ENCODE assay signal across 8 cellular contexts in the genomic region with DNA sequence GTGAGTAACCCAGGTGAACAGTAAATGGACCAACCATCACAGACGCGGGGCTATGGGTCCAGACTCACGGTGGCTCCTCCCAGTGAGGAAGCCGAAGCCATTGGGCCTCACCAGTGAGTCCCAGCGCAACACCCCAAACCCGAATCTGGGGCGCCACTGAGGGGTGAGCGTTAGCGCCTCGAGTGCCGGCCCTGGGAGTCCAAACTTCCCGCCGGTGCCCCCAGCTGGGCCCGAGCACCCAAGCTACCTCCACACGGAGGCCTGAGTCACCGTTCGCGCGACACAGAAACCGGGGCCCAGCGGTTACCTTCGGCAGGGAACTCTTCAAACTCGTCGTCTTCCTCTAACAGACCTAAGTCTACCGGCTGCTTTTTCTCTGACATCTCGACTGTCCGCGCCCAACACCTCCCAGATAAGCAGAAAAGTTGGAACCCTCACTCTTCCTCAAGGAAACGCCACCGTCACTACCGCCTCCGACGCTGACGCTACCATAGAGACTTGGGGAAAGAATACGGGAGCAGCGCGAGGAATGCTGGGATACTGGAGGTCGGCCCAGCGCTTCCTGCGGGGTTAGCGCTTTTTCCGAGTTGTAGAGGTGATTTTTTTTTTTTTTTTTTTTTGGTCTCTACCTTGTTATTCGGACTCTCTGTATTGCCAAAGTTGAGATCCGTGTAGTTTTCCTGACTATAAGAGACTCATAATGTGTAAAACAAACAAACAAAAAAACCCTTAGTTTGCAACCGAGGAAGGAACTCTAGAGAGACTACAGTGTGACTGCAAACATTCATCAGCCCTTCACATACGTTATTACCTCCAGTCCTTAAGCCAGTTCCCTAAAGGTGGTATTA. TPM values are rescaled to one million over a fixed set of nuclear protein-coding genes. Genes with fewer than 3 reads are reported as not detected.
DNase-seq lines count a peak whose midpoint lies in the region; ATAC-seq and TF ChIP-seq lines count a peak whose summit lies in the region.

A gene (minus strand): TSS at position 466 of the 848 bp plus-strand sequence. CDS start 83 bp downstream, at position 383.

- peaks cover 8% of the 10 kb centered on the region for H3K27me3 Mint-ChIP-seq in progenitor cell of endocrine pancreas

- peaks cover 14% of the 10 kb centered on the region for H3K4me1 Mint-ChIP-seq in progenitor cell of endocrine pancreas (ENCODE audit: low read depth)

- H3K27ac ChIP-seq in left ventricle myocardium inferior (replicated peaks) = peak within 1 kb of the TSS; percentile 91

- peak within 1 kb of the TSS; percentile 86 for H3K4me3 ChIP-seq in left ventricle myocardium inferior

- no peaks in the 10 kb centered on the region for H3K36me3 ChIP-seq in left ventricle myocardium inferior

- peak within 1 kb of the TSS; percentile 100 for H3K27ac Mint-ChIP-seq in progenitor cell of endocrine pancreas

- TF ChIP-seq CTCF in GM12872 (IDR thresholded peaks at IDR 0.05; ENCODE audit: insufficient read depth, low read depth, low read length) = 0 out of 3 replicates have a peak, but pooled peaks have one; percentile 1
- TF ChIP-seq CTCF in left ventricle myocardium inferior (IDR thresholded peaks at IDR 0.05; ENCODE audit: borderline replicate concordance) = no peak
- TF ChIP-seq CTCF in progenitor cell of endocrine pancreas (IDR thresholded peaks at IDR 0.05; ENCODE audit: unreplicated experiment) = no peak

- H3K27me3 ChIP-seq in left ventricle myocardium inferior (ENCODE audit: low read depth) = no peaks in the 10 kb centered on the region

- DNase-seq in NCI-H1105 treated with DMSO at 0.1 percent for 48 hours (lab: John Stamatoyannopoulos, UW) (peak; percentile 82), T-helper 1 cell (peak; percentile 20 to 71 (median 41)), amniotic epithelial cell (ENCODE audit: low read depth) (peak; percentile 87), left ventricle myocardium inferior (peak; percentile 87), progenitor cell of endocrine pancreas (ENCODE audit: low spot score, unreplicated experiment) (peak; percentile 40), ureter (ENCODE audit: low spot score) (peak; percentile 86)

- H3K4me3 Mint-ChIP-seq in progenitor cell of endocrine pancreas (ENCODE audit: low read depth) = peak within 1 kb of the TSS; percentile 99

- peaks cover 7% of the 10 kb centered on the region for H3K9me3 ChIP-seq in left ventricle myocardium inferior (replicated peaks)

- intact Hi-C loops in left ventricle myocardium inferior (cut with micrococcal nuclease) = loop anchor here (10.0 kb wide), 1 partner anchor 405 kb away; no protein-coding TSS in a partner anchor

- H3K4me1 ChIP-seq in left ventricle myocardium inferior = peaks cover 42% of the 10 kb centered on the region

- H3K36me3 Mint-ChIP-seq in progenitor cell of endocrine pancreas (ENCODE audit: insufficient read depth) = peaks cover 3% of the 10 kb centered on the region

- H3K9me3 Mint-ChIP-seq in progenitor cell of endocrine pancreas (ENCODE audit: low read depth) = peaks cover 16% of the 10 kb centered on the region

- peak; percentile 94 for ATAC-seq in HG02642 (IDR thresholded peaks at IDR 0.05; ENCODE audit: poor library complexity, unreplicated experiment)

RNA-seq across cellular contexts. Expression of the gene that starts here (rescaled TPM):
- total RNA-seq in left ventricle myocardium inferior (51.0 TPM), progenitor cell of endocrine pancreas (62.9 and 64.2 TPM in 2 replicates), ureter (50.3 TPM)

Comparison
In these comparisons a context has a peak if more than half of its experiments do, and no peak if none do; other contexts are left out.
1. Peak in every context shown above with its lines: DNase-seq, ATAC-seq, H3K4me3 ChIP-seq and H3K27ac ChIP-seq.